ENCODE assay signal across 8 cellular contexts in genomic region chr2:30666307-30666874, GRCh38.
A peak's percentile ranks its signal among the peaks of the same experiment; 100 is the strongest.
DNase-seq lines count a peak whose midpoint lies in the region; FAIRE-seq and TF ChIP-seq lines count a peak whose summit lies in the region.

No MANE protein-coding gene starts in this region.

- no peak for FAIRE-seq in GM12892 (lab: Jason Lieb, UNC)

- POLR2A ChIA-PET in activated CD4-positive, alpha-beta memory T cell treated with anti-CD3 and anti-CD28 coated beads, Interleukin-2, amount 10 ng/mL, durations not matched to agents 7 days and 5 days (lab: Charles Lee): no interaction called here

- peaks cover 1% of the 10 kb centered on the region for H3K4me1 Mint-ChIP-seq in activated CD4-positive, alpha-beta memory T cell treated with anti-CD3 and anti-CD28 coated beads, Interleukin-2, amount 10 ng/mL, durations not matched to agents 7 days and 5 days

- DNase-seq in DMS79 treated with DMSO at 0.1 percent for 48 hours (lab: John Stamatoyannopoulos, UW): peak; percentile 9
- DNase-seq in DMS79 (lab: John Stamatoyannopoulos, UW): no peak
- DNase-seq in NCI-H2196 (lab: John Stamatoyannopoulos, UW; ENCODE audit: unreplicated experiment): peak; percentile 42
- peak; percentile 33 to 69 for DNase-seq in dermis microvascular lymphatic vessel endothelial cell (ENCODE audit: low read depth in 2 of 2)
- DNase-seq in Ammon's horn (ENCODE audit: low spot score): no peak
- no peak for DNase-seq in GM12892 (ENCODE audit: insufficient read length)
- DNase-seq in activated CD4-positive, alpha-beta memory T cell treated with anti-CD3 and anti-CD28 coated beads, Interleukin-2, amount 10 ng/mL, durations not matched to agents 7 days and 5 days: no peak

- TF ChIP-seq POLR2A in GM12892 (IDR thresholded peaks at IDR 0.05; ENCODE audit: low read depth, low read length): no peak

- H3K4me3 ChIP-seq in neuron (ENCODE audit: low read length): no peak overlapping the region

- H3K9me3 ChIP-seq in neuron (ENCODE audit: low read length): no peaks in the 10 kb centered on the region

- no peaks in the 10 kb centered on the region for H3K36me3 ChIP-seq in neuron (ENCODE audit: insufficient read depth, low read length)

- peaks cover 5% of the 10 kb centered on the region for H3K36me3 Mint-ChIP-seq in activated CD4-positive, alpha-beta memory T cell treated with anti-CD3 and anti-CD28 coated beads, Interleukin-2, amount 10 ng/mL, durations not matched to agents 7 days and 5 days (ENCODE audit: low read depth)

- no peak overlapping the region for H3K4me3 Mint-ChIP-seq in activated CD4-positive, alpha-beta memory T cell treated with anti-CD3 and anti-CD28 coated beads, Interleukin-2, amount 10 ng/mL, durations not matched to agents 7 days and 5 days

- CTCF ChIA-PET in activated CD4-positive, alpha-beta memory T cell treated with anti-CD3 and anti-CD28 coated beads, Interleukin-2, amount 10 ng/mL, durations not matched to agents 7 days and 5 days (lab: Charles Lee): interaction anchor here (1.6 kb wide), 1 partner anchor 45 kb away, joined by 6 read pairs; no protein-coding TSS in a partner anchor

- H3K9me3 Mint-ChIP-seq in activated CD4-positive, alpha-beta memory T cell treated with anti-CD3 and anti-CD28 coated beads, Interleukin-2, amount 10 ng/mL, durations not matched to agents 7 days and 5 days: peaks cover 14% of the 10 kb centered on the region

- peaks cover 11% of the 10 kb centered on the region for H3K27me3 Mint-ChIP-seq in activated CD4-positive, alpha-beta memory T cell treated with anti-CD3 and anti-CD28 coated beads, Interleukin-2, amount 10 ng/mL, durations not matched to agents 7 days and 5 days

- no peak overlapping the region for H3K27ac Mint-ChIP-seq in activated CD4-positive, alpha-beta memory T cell treated with anti-CD3 and anti-CD28 coated beads, Interleukin-2, amount 10 ng/mL, durations not matched to agents 7 days and 5 days

- H2AFZ ChIP-seq in neuron (ENCODE audit: low read depth, low read length): peak overlapping the region; percentile 22

- no peaks in the 10 kb centered on the region for H3K27me3 ChIP-seq in neuron (ENCODE audit: insufficient read depth, low read length)

- H3K4me1 ChIP-seq in neuron (ENCODE audit: insufficient read depth, low read length): peaks cover 2% of the 10 kb centered on the region

Comparison
In these comparisons a context has a peak if more than half of its experiments do, and no peak if none do; other contexts are left out.
1. DNase-seq: peak in DMS79 treated with DMSO at 0.1 percent for 48 hours (single experiment), NCI-H2196 (single experiment) and dermis microvascular lymphatic vessel endothelial cell (2 of 2); none in DMS79 (single experiment), Ammon's horn (single experiment), GM12892 (single experiment) and activated CD4-positive, alpha-beta memory T cell treated with anti-CD3 and anti-CD28 coated beads, Interleukin-2, amount 10 ng/mL, durations not matched to agents 7 days and 5 days (single experiment).